26 cellular contexts compared by ENCODE assay signal in the genomic region with DNA sequence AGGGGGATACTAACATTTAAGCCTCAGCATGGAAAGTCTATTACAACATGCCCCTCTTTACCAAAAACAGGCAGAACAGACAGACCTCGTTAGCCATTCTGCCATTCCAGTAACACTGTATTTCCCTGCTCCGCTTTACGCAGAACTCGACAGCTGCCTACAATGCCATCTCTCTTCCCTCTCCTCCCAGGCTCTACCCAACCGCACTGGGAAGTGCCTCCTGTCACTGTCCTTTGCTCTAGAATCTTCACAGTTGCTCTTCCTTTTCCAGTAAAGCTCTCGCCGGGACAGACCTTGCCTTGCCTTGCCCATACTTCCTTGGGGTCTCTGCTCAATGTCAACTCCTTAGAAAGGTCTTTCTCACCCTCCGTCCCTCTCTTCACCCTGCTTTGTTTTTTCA.
"Had no signal": no experiment of that assay in that cellular context is flagged by ENCODE, and none has a peak within 500 bp of the region (broad histone marks: within the 10 kb centered on the region; RNA-seq: fewer than 3 reads in every experiment).

No MANE protein-coding gene starts in this region.

- H3K36me3 ChIP-seq: vagina had no signal

- H3K4me2 ChIP-seq: neural progenitor cell had no signal

- H3K4me1 Mint-ChIP-seq: neural progenitor cell had no signal

- H3K9me3 Mint-ChIP-seq: activated T-cell treated with anti-CD3 and anti-CD28 coated beads, Interleukin-2, amount 50 U/mL, for 4 hours; neural progenitor cell had no signal

- H3K27ac ChIP-seq: brain microvascular endothelial cell, foreskin keratinocyte, lower lobe of right lung, neural progenitor cell, testis, vagina had no signal

- H3K4me3 ChIP-seq: lower lobe of right lung, neural progenitor cell, testis, vagina had no signal

- ATAC-seq: activated naive CD4-positive, alpha-beta T cell treated with anti-CD3 and anti-CD28 coated beads, Interleukin-2, amount 50 U/mL, for 72 hours; activated T-cell treated with anti-CD3 and anti-CD28 coated beads, Interleukin-2, amount 50 U/mL, for 4 hours; foreskin keratinocyte; left lobe of liver; sciatic nerve; stimulated activated naive B cell treated with anti-CD40 and anti-IgM and Interleukin-4, amounts not matched to agents 10 μg/mL and 1 μg/mL and 100 μg/mL, for 72 hours had no signal

- H3K27me3 ChIP-seq: brain microvascular endothelial cell, foreskin keratinocyte, neural progenitor cell, testis, vagina had no signal

- H3K27me3 Mint-ChIP-seq: naive B cell; stimulated activated naive B cell treated with anti-CD40 and anti-IgM and Interleukin-4, amounts not matched to agents 10 μg/mL and 1 μg/mL and 100 μg/mL, for 72 hours had no signal

- H3K9ac ChIP-seq: neural progenitor cell had no signal

- H3K4me3 Mint-ChIP-seq: activated T-cell treated with anti-CD3 and anti-CD28 coated beads, Interleukin-2, amount 50 U/mL, for 4 hours; neural progenitor cell; stimulated activated naive B cell treated with anti-CD40 and anti-IgM and Interleukin-4, amounts not matched to agents 10 μg/mL and 1 μg/mL and 100 μg/mL, for 72 hours had no signal

- H3K4me1 ChIP-seq: neural progenitor cell, testis, vagina had no signal

- H3K9me3 ChIP-seq: lower lobe of right lung, testis, vagina had no signal

- H2AFZ ChIP-seq: neural progenitor cell had no signal

- H3K27ac Mint-ChIP-seq: neural progenitor cell had no signal

- DNase-seq: activated CD4-positive, alpha-beta T cell treated with anti-CD3 and anti-CD28 coated beads for 48 hours; activated CD4-positive, CD25-positive, alpha-beta regulatory T cell; activated CD8-positive, alpha-beta memory T cell treated with anti-CD3 and anti-CD28 coated beads for 24 hours; activated CD8-positive, alpha-beta memory T cell treated with anti-CD3 and anti-CD28 coated beads, Interleukin-2, amount 50 U/mL, for 4 hours; activated effector memory CD4-positive, alpha-beta T cell treated with Interleukin-2 at 50 U/mL for 16 hours; activated T-cell treated with anti-CD3 and anti-CD28 coated beads, Interleukin-2, amount 50 U/mL, for 4 hours; aorta; brain microvascular endothelial cell; caudate nucleus; dermis blood vessel endothelial cell; effector CD8-positive, alpha-beta T cell; erythroblast; foreskin keratinocyte; kidney; lower lobe of right lung; naive B cell; stimulated activated CD4-positive, alpha-beta T cell treated with anti-CD3 and anti-CD28 coated beads, Interleukin-2, amount 100 ng/mL, for 24 hours; stimulated activated naive B cell treated with anti-CD40 and anti-IgM and Interleukin-4, amounts not matched to agents 10 μg/mL and 1 μg/mL and 100 μg/mL, for 72 hours; T1000; testis; trophoblast cell had no signal
